9 cellular contexts compared by ENCODE assay signal in the genomic region with DNA sequence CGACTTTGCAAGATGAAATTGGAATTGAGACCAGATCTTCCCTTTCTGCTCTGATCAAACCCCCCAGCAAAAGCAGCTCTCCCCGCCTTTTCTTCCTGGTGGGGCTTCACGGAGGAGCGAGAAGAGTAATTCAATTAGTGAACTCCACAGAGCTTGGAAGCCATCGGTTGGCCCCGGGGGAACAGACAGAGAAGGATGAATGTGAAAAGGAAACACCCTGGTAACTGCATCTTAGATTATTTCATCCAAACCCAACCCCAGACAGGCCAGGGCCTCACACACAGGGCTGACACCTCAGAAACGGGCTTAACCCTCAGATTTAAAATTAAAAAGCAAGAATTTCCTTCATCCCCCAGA. TPM values are rescaled to one million over a fixed set of nuclear protein-coding genes. Genes with fewer than 3 reads are reported as not detected.
A peak's percentile ranks its signal among the peaks of the same experiment; 100 is the strongest.
DNase-seq lines count a peak whose midpoint lies in the region; ATAC-seq, FAIRE-seq and TF ChIP-seq lines count a peak whose summit lies in the region.
"Had no signal": no experiment of that assay in that cellular context is flagged by ENCODE, and none has a peak within 500 bp of the region (broad histone marks: within the 10 kb centered on the region; RNA-seq: fewer than 3 reads in every experiment).

No MANE protein-coding gene starts in this region.

- DNase-seq in SK-N-DZ (ENCODE audit: low spot score) (peak; percentile 39), esophagus muscularis mucosa (ENCODE audit: extremely low spot score) (no peak), small intestine (no peak), GOT3 (lab: John Stamatoyannopoulos, UW) (no peak), GM10248 (ENCODE audit: extremely low spot score) (no peak)
- DNase-seq: SW 1271 had no signal

- no peak for ATAC-seq in HG03442 (IDR thresholded peaks at IDR 0.05; ENCODE audit: unreplicated experiment)

- 35% methylated on average over 7 of the region's 7 CpGs for WGBS in esophagus muscularis mucosa
- WGBS in small intestine, 3 donors = 22 to 24% (median 23%) methylated on average over 7 of the region's 7 CpGs

- no peaks in the 10 kb centered on the region for H3K9me3 ChIP-seq in esophagus muscularis mucosa
- H3K9me3 ChIP-seq in small intestine (ENCODE audit: control insufficient read depth, low read depth) = no peaks in the 10 kb centered on the region

- intact Hi-C loops in esophagus muscularis mucosa (cut with DNase I) = no loop called here

- no peaks in the 10 kb centered on the region for H3K27me3 ChIP-seq in esophagus muscularis mucosa
- no peaks in the 10 kb centered on the region for H3K27me3 ChIP-seq in small intestine (ENCODE audit: control insufficient read depth in 2 of 2, insufficient read depth in 2 of 2, low read length in 2 of 2)
- H3K27me3 ChIP-seq: neural progenitor cell had no signal

- TF ChIP-seq CTCF in GM12875 (IDR thresholded peaks at IDR 0.05; ENCODE audit: borderline replicate concordance, insufficient read depth, low read depth, low read length) (no peak), esophagus muscularis mucosa (IDR thresholded peaks at IDR 0.05) (no peak), GM10248 (IDR thresholded peaks at IDR 0.05; ENCODE audit: control extremely low read depth, extremely low read depth, low read depth, missing control alignments) (no peak)

- no peak for FAIRE-seq in small intestine (lab: Jason Lieb, UNC)

- H3K4me1 ChIP-seq in esophagus muscularis mucosa (peaks cover 100% of the 10 kb centered on the region in 4 donors), small intestine (ENCODE audit: control insufficient read depth in 2 of 2, insufficient read depth in 1 of 2, low read depth in 1 of 2, low read length in 1 of 2) (peaks cover 30 to 65% of the 10 kb centered on the region in 2 donors)

- TF ChIP-seq POLR2A in esophagus muscularis mucosa (IDR thresholded peaks at IDR 0.05; ENCODE audit: low read depth) = no peak

- H3K36me3 ChIP-seq in esophagus muscularis mucosa (peaks cover 0 to 5% (median 0%) of the 10 kb centered on the region in 4 donors), small intestine (ENCODE audit: control insufficient read depth in 2 of 2, insufficient read depth in 2 of 2, low read length in 2 of 2) (peaks cover 0 to 5% of the 10 kb centered on the region in 2 donors)
- H3K36me3 ChIP-seq: neural progenitor cell had no signal

- no peak for TF ChIP-seq EP300 in esophagus muscularis mucosa (IDR thresholded peaks at IDR 0.05)

- CTCF ChIA-PET in GM10248 (lab: Yijun Ruan, JAX) = interaction anchor here (0.8 to 2.0 kb wide), 4 partner anchors 13 to 19 kb away, joined by 3 to 6 read pairs (median 4); no protein-coding TSS in a partner anchor

- POLR2A ChIA-PET in GM10248 (lab: Yijun Ruan, JAX) = interaction anchor here (0.6 kb wide), 1 partner anchor 20 kb away, joined by 4 read pairs; no protein-coding TSS in a partner anchor

- H3K4me3 ChIP-seq in GM12875 (ENCODE audit: low read depth, low read length) (peak overlapping the region; percentile 26), esophagus muscularis mucosa (peak overlapping the region in 1 of 4 donors; percentile 21), small intestine (ENCODE audit: low read depth in 1 of 2, low read length in 2 of 2) (no peak overlapping the region)
- H3K4me3 ChIP-seq: neural progenitor cell had no signal

- H3K27ac ChIP-seq in esophagus muscularis mucosa (replicated peaks in 1 of 4) = peak overlapping the region; percentile 83 to 97 (median 88)
- H3K27ac ChIP-seq in small intestine (ENCODE audit: low read depth in 1 of 2, low read length in 1 of 2) = peak overlapping the region; percentile 34 to 39
- H3K27ac ChIP-seq: neural progenitor cell had no signal

RNA-seq across cellular contexts. Expression of a gene that starts 18.3 kb away (rescaled TPM):
- polyA plus RNA-seq in SK-N-DZ (2014; cell fraction: cytosol; rRNA removed) = 9.8 and 14.5 TPM in 2 replicates
- polyA plus RNA-seq in SK-N-DZ (2014; cell fraction: nucleus; rRNA removed) = 6.3 and 6.9 TPM in 2 replicates
- 10 to 100 TPM; 22.5 to 54.9 (median 40.0) TPM for total RNA-seq in esophagus muscularis mucosa
- polyA plus RNA-seq in small intestine = 10 to 100 TPM; 17.2 to 24.0 (median 18.3) TPM
